Comparison of ENCODE assay signal across 1 cellular context in the genomic region with DNA sequence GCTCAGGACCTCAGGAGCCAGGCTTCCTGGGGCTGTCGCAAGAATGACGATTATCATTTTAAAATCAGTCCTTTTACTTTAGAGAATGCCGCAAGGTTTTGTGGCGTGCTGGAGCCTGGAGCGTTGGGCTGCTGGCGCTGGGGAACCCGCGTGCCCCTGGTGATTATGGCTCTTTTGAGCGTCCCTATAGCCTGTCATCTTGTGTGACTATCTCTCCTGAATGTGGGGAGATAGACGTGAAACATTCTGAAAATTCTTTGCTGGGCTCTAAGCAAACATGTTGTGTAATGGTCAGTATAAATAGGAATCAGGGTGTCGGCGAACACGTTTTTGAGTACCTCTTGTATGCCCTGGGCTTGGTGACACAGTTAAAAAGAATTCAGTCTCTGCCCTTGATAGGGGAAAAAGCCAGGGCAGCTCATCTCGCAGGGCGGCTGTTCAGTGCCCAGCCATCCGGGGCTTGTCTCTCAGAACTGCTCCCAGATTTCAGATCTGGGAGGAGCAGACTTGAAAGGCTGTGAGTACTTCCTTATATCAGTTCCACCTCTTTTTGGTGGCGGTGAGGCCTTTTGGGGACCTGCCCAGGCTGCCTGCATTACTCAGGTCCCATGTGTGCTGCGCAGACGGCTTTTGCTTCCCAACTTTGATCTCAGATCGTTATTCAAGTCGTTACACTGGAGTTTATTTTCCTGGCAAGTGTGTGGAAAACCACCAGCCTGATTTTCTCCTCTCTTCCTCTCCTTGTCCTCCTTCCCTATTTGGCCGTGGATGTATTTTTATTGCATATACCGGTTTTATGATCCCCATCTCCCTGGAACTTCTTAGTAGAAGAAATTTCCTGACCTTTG.
TF ChIP-seq lines count a peak whose summit lies in the region.

No MANE protein-coding gene starts in this region.

TF ChIP-seq in HepG2, 621 proteins besides CTCF, POLR2A, EP300 and RAD21 (continued from another document and continues in another):
- TF ChIP-seq, protein P1, sequence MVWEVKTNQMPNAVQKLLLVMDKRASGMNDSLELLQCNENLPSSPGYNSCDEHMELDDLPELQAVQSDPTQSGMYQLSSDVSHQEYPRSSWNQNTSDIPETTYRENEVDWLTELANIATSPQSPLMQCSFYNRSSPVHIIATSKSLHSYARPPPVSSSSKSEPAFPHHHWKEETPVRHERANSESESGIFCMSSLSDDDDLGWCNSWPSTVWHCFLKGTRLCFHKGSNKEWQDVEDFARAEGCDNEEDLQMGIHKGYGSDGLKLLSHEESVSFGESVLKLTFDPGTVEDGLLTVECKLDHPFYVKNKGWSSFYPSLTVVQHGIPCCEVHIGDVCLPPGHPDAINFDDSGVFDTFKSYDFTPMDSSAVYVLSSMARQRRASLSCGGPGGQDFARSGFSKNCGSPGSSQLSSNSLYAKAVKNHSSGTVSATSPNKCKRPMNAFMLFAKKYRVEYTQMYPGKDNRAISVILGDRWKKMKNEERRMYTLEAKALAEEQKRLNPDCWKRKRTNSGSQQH (CRISPR knock-in tag; IDR thresholded peaks at IDR 0.05; ENCODE audit: low read depth): no peak
- TF ChIP-seq, protein P2, sequence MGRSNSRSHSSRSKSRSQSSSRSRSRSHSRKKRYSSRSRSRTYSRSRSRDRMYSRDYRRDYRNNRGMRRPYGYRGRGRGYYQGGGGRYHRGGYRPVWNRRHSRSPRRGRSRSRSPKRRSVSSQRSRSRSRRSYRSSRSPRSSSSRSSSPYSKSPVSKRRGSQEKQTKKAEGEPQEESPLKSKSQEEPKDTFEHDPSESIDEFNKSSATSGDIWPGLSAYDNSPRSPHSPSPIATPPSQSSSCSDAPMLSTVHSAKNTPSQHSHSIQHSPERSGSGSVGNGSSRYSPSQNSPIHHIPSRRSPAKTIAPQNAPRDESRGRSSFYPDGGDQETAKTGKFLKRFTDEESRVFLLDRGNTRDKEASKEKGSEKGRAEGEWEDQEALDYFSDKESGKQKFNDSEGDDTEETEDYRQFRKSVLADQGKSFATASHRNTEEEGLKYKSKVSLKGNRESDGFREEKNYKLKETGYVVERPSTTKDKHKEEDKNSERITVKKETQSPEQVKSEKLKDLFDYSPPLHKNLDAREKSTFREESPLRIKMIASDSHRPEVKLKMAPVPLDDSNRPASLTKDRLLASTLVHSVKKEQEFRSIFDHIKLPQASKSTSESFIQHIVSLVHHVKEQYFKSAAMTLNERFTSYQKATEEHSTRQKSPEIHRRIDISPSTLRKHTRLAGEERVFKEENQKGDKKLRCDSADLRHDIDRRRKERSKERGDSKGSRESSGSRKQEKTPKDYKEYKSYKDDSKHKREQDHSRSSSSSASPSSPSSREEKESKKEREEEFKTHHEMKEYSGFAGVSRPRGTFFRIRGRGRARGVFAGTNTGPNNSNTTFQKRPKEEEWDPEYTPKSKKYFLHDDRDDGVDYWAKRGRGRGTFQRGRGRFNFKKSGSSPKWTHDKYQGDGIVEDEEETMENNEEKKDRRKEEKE (IDR thresholded peaks at IDR 0.05): no peak
- TF ChIP-seq KDM6A (CRISPR knock-in tag; IDR thresholded peaks at IDR 0.05; ENCODE audit: low read depth) (peak; percentile 63), NR2F1 (CRISPR knock-in tag; IDR thresholded peaks at IDR 0.05) (peak in 1 of 2 experiments; percentile 46; a peak in 1 of 4 replicates), ZNF569 (CRISPR knock-in tag; IDR thresholded peaks at IDR 0.05; ENCODE audit: borderline replicate concordance) (no peak), ZNF503 (CRISPR knock-in tag; IDR thresholded peaks at IDR 0.05) (peak; percentile 91; the same call in 1 of the 2 replicates), ZC3H13 (CRISPR knock-in tag; IDR thresholded peaks at IDR 0.05) (peak; percentile 55; the same call in 1 of the 2 replicates), CENPX (CRISPR knock-in tag; IDR thresholded peaks at IDR 0.05) (no peak), ZSCAN21 (CRISPR knock-in tag; IDR thresholded peaks at IDR 0.05; ENCODE audit: borderline replicate concordance) (no peak; the same call in 1 of the 2 replicates), ZNF232 (CRISPR knock-in tag; IDR thresholded peaks at IDR 0.05; ENCODE audit: borderline replicate concordance) (no peak; the same call in 1 of the 2 replicates), CHD2 (IDR thresholded peaks at IDR 0.05; ENCODE audit: low read depth, low read length) (0 out of 2 replicates have a peak, but pooled peaks have one; percentile 8), NR2F6 (IDR thresholded peaks at IDR 0.05) (peak; percentile 81), NR2F6 (CRISPR knock-in tag; IDR thresholded peaks at IDR 0.05) (peak; percentile 87), ZNF138 (CRISPR knock-in tag; IDR thresholded peaks at IDR 0.05; ENCODE audit: low read depth) (no peak), TBX2 (CRISPR knock-in tag; IDR thresholded peaks at IDR 0.05; ENCODE audit: borderline replicate concordance) (peak; percentile 98), TBP (CRISPR knock-in tag; IDR thresholded peaks at IDR 0.05) (no peak), KDM2A (CRISPR knock-in tag; IDR thresholded peaks at IDR 0.05; ENCODE audit: borderline replicate concordance, low read depth) (peak; percentile 56; the same call in 1 of the 2 replicates), ZNF33A (CRISPR knock-in tag; IDR thresholded peaks at IDR 0.05; ENCODE audit: borderline replicate concordance) (no peak), ZNF703 (CRISPR knock-in tag; IDR thresholded peaks at IDR 0.05; ENCODE audit: borderline replicate concordance) (peak; percentile 12; the same call in 1 of the 2 replicates), SOX6 (IDR thresholded peaks at IDR 0.05) (no peak), SOX6 (CRISPR knock-in tag; IDR thresholded peaks at IDR 0.05) (peak; percentile 89), PHF8 (CRISPR knock-in tag; IDR thresholded peaks at IDR 0.05) (peak; percentile 56; the same call in 1 of the 2 replicates), ZNF142 (CRISPR knock-in tag; IDR thresholded peaks at IDR 0.05) (peak; percentile 10; the same call in 1 of the 2 replicates), PREB (CRISPR knock-in tag; IDR thresholded peaks at IDR 0.05) (no peak)
- TF ChIP-seq, protein P3, sequence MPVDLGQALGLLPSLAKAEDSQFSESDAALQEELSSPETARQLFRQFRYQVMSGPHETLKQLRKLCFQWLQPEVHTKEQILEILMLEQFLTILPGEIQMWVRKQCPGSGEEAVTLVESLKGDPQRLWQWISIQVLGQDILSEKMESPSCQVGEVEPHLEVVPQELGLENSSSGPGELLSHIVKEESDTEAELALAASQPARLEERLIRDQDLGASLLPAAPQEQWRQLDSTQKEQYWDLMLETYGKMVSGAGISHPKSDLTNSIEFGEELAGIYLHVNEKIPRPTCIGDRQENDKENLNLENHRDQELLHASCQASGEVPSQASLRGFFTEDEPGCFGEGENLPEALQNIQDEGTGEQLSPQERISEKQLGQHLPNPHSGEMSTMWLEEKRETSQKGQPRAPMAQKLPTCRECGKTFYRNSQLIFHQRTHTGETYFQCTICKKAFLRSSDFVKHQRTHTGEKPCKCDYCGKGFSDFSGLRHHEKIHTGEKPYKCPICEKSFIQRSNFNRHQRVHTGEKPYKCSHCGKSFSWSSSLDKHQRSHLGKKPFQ (CRISPR knock-in tag; IDR thresholded peaks at IDR 0.05; ENCODE audit: insufficient replicate concordance): no peak
- TF ChIP-seq, protein P4, sequence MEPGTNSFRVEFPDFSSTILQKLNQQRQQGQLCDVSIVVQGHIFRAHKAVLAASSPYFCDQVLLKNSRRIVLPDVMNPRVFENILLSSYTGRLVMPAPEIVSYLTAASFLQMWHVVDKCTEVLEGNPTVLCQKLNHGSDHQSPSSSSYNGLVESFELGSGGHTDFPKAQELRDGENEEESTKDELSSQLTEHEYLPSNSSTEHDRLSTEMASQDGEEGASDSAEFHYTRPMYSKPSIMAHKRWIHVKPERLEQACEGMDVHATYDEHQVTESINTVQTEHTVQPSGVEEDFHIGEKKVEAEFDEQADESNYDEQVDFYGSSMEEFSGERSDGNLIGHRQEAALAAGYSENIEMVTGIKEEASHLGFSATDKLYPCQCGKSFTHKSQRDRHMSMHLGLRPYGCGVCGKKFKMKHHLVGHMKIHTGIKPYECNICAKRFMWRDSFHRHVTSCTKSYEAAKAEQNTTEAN (CRISPR knock-in tag; conservative IDR thresholded peaks at IDR 0.05): peak; percentile 67; the same call in 1 of the 2 replicates
- TF ChIP-seq, protein P5, sequence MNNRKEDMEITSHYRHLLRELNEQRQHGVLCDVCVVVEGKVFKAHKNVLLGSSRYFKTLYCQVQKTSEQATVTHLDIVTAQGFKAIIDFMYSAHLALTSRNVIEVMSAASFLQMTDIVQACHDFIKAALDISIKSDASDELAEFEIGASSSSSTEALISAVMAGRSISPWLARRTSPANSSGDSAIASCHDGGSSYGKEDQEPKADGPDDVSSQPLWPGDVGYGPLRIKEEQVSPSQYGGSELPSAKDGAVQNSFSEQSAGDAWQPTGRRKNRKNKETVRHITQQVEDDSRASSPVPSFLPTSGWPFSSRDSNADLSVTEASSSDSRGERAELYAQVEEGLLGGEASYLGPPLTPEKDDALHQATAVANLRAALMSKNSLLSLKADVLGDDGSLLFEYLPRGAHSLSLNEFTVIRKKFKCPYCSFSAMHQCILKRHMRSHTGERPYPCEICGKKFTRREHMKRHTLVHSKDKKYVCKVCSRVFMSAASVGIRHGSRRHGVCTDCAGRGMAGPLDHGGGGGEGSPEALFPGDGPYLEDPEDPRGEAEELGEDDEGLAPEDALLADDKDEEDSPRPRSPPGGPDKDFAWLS (CRISPR knock-in tag; IDR thresholded peaks at IDR 0.05; ENCODE audit: borderline replicate concordance): no peak
- TF ChIP-seq, protein P6, sequence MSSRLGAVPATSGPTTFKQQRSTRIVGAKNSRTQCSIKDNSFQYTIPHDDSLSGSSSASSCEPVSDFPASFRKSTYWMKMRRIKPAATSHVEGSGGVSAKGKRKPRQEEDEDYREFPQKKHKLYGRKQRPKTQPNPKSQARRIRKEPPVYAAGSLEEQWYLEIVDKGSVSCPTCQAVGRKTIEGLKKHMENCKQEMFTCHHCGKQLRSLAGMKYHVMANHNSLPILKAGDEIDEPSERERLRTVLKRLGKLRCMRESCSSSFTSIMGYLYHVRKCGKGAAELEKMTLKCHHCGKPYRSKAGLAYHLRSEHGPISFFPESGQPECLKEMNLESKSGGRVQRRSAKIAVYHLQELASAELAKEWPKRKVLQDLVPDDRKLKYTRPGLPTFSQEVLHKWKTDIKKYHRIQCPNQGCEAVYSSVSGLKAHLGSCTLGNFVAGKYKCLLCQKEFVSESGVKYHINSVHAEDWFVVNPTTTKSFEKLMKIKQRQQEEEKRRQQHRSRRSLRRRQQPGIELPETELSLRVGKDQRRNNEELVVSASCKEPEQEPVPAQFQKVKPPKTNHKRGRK (CRISPR knock-in tag; IDR thresholded peaks at IDR 0.05): no peak
- TF ChIP-seq, protein P7, sequence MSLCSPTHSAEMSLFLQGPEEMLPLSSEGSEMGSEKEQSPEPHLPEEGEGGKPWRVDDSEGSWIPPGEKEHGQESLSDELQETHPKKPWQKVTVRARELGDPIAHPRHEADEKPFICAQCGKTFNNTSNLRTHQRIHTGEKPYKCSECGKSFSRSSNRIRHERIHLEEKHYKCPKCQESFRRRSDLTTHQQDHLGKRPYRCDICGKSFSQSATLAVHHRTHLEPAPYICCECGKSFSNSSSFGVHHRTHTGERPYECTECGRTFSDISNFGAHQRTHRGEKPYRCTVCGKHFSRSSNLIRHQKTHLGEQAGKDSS (CRISPR knock-in tag; IDR thresholded peaks at IDR 0.05; ENCODE audit: borderline replicate concordance, low read depth): no peak
